Comparison of ENCODE assay signal across 9 cellular contexts in genomic region chr3:16132926-16133325, GRCh38. TPM values are rescaled to one million over a fixed set of nuclear protein-coding genes. Genes with fewer than 3 reads are reported as not detected.
A peak's percentile ranks its signal among the peaks of the same experiment; 100 is the strongest.
DNase-seq lines count a peak whose midpoint lies in the region; FAIRE-seq and TF ChIP-seq lines count a peak whose summit lies in the region.
"Had no signal": no experiment of that assay in that cellular context is flagged by ENCODE, and none has a peak within 500 bp of the region (broad histone marks: within the 10 kb centered on the region; RNA-seq: fewer than 3 reads in every experiment).

No MANE protein-coding gene starts in this region.

- no peak overlapping the region for H3K4me3 Mint-ChIP-seq in neural crest cell

- no peak for FAIRE-seq in HTR-8/SVneo (lab: Jason Lieb, UNC)

- H3K36me3 Mint-ChIP-seq in neural crest cell (ENCODE audit: low read depth): no peaks in the 10 kb centered on the region

- no peak overlapping the region for H3K4me3 ChIP-seq in AG10803 (ENCODE audit: low read length)
- no peak overlapping the region for H3K4me3 ChIP-seq in fibroblast of pulmonary artery (replicated peaks; ENCODE audit: low read depth, low read length)

- peak overlapping the region; percentile 38 for H3K27ac Mint-ChIP-seq in neural crest cell (ENCODE audit: unreplicated experiment)

- no peaks in the 10 kb centered on the region for H3K4me1 Mint-ChIP-seq in neural crest cell

- H3K27me3 Mint-ChIP-seq in neural crest cell (ENCODE audit: low read depth): no peaks in the 10 kb centered on the region

- DNase-seq in AG10803 (ENCODE audit: low read depth) (peak; percentile 98), NCI-H524 treated with DMSO at 0.1 percent for 48 hours (lab: John Stamatoyannopoulos, UW) (peak; percentile 96), fibroblast of pulmonary artery (ENCODE audit: low read depth) (peak; percentile 75), neural crest cell (ENCODE audit: low read depth, low spot score) (no peak), DMS79 treated with DMSO at 0.1 percent for 48 hours (lab: John Stamatoyannopoulos, UW) (no peak), HTR-8/SVneo (ENCODE audit: insufficient read length, low spot score) (no peak), GM19238 (ENCODE audit: insufficient read length, low spot score) (no peak)
- DNase-seq in activated CD4-positive, alpha-beta T cell treated with anti-CD3 and anti-CD28 coated beads for 48 hours: no peak
- DNase-seq: NK-92 treated with Interleukin-12 subunit alpha and Interleukin-12 subunit beta, amount 100 ng/mL, for 24 hours had no signal

- TF ChIP-seq CTCF in AG10803 (conservative IDR thresholded peaks at IDR 0.05; ENCODE audit: low read length) (no peak), fibroblast of pulmonary artery (IDR thresholded peaks at IDR 0.05; ENCODE audit: low read length, missing control alignments) (no peak), neural crest cell (conservative IDR thresholded peaks at IDR 0.05) (no peak)

- peaks cover 2% of the 10 kb centered on the region for H3K9me3 Mint-ChIP-seq in neural crest cell

RNA-seq across cellular contexts. Expression of gene GALNT15, which starts 41.6 kb away (rescaled TPM):
- not detected in 2 replicates for total RNA-seq in neural crest cell

Comparison
In these comparisons a context has a peak if more than half of its experiments do, and no peak if none do; other contexts are left out.
1. DNase-seq: peak in AG10803 (single experiment), NCI-H524 treated with DMSO at 0.1 percent for 48 hours (single experiment) and fibroblast of pulmonary artery (single experiment); none in neural crest cell (single experiment), DMS79 treated with DMSO at 0.1 percent for 48 hours (single experiment), HTR-8/SVneo (single experiment), GM19238 (single experiment) and activated CD4-positive, alpha-beta T cell treated with anti-CD3 and anti-CD28 coated beads for 48 hours (single experiment).